Comparison of ENCODE assay signal across 8 cellular contexts in the genomic region with DNA sequence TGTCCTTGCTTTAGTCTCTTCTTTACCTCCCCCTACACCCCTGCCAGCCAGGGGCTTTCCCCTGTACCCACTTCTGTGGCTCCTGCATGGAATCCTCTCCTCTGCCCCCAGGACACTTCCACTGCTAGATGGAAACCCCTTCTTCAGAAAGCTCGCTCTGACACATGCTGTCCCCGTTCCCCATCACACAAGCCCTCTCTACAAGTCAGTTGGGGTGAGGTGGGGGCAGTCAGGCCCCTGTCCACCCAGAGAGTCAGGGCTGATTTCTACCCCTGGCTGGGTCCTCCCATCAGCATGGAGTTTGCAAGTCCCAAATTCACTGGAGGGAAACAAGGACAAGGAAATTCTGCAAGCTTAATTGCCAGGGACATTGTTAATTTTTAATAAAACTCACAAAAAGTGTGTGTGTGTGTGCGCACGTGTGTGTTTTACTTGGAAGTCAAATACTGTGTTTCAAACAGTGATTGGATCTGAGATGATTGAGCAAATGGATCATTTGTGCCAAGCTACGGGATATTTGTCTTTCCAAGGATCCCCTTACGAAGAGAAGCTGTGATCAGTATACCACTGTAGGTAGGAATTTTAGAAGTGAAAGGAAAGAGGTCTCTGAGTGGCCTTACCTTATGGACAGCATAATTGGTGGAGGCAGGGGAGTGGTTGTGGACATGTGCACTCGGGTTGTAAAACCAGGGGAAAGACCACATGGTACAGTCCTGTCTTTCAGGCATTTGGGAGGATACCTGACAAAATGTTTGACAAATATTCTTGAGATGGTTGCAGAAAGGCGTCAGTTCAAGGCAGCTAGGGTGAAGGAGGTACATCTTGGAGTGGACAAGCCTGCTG. TPM values are rescaled to one million over a fixed set of nuclear protein-coding genes. Genes with fewer than 3 reads are reported as not detected.
DNase-seq lines count a peak whose midpoint lies in the region; ATAC-seq, FAIRE-seq and TF ChIP-seq lines count a peak whose summit lies in the region.

No MANE protein-coding gene starts in this region.

- H4K20me1 ChIP-seq in hepatocyte (ENCODE audit: insufficient read depth, poor library complexity, severe bottlenecking) = peaks cover 24% of the 10 kb centered on the region

- TF ChIP-seq CTCF in WERI-Rb-1 (IDR thresholded peaks at IDR 0.05; ENCODE audit: low read depth, low read length) (no peak), hepatocyte (IDR thresholded peaks at IDR 0.05; ENCODE audit: poor library complexity) (no peak), pancreas (IDR thresholded peaks at IDR 0.05) (no peak)
- no peak for TF ChIP-seq CTCF in activated CD8-positive, alpha-beta T cell treated with anti-CD3 and anti-CD28 coated beads for 36 hours (IDR thresholded peaks at IDR 0.05)

- H3K4me3 ChIP-seq in WERI-Rb-1 (ENCODE audit: low read depth, low read length) (peak overlapping the region; percentile 57), hepatocyte (no peak overlapping the region), pancreas (peak overlapping the region in 2 of 4 donors; percentile 71 to 74)

- H3K27ac ChIP-seq in WERI-Rb-1 (peak overlapping the region; percentile 97), hepatocyte (peak overlapping the region; percentile 99), pancreas (peak overlapping the region; percentile 95 to 99 (median 97))

- H3K9me3 ChIP-seq in ES-I3 (ENCODE audit: control insufficient read depth, insufficient read depth, low read length) = no peaks in the 10 kb centered on the region
- H3K9me3 ChIP-seq in WERI-Rb-1 (ENCODE audit: severe bottlenecking) = no peaks in the 10 kb centered on the region
- no peaks in the 10 kb centered on the region for H3K9me3 ChIP-seq in hepatocyte (ENCODE audit: low read depth)
- no peaks in the 10 kb centered on the region for H3K9me3 ChIP-seq in pancreas

- peaks cover 45% of the 10 kb centered on the region for H3K4me1 ChIP-seq in ES-I3 (ENCODE audit: insufficient read depth, low read length)
- H3K4me1 ChIP-seq in hepatocyte (ENCODE audit: insufficient read depth) = peaks cover 24% of the 10 kb centered on the region
- H3K4me1 ChIP-seq in pancreas = peaks cover 0 to 4% (median 4%) of the 10 kb centered on the region in 3 donors

- H3K36me3 ChIP-seq in ES-I3 (ENCODE audit: insufficient read depth, low read length) (peaks cover 5% of the 10 kb centered on the region; the same call in 1 of the 2 replicates), WERI-Rb-1 (peaks cover 27% of the 10 kb centered on the region), hepatocyte (replicated peaks; ENCODE audit: insufficient read depth, low read depth) (no peaks in the 10 kb centered on the region), pancreas (peaks cover 0 to 7% (median 2%) of the 10 kb centered on the region in 3 donors)

- 61% methylated on average over 8 of the region's 8 CpGs for WGBS in hepatocyte (ENCODE audit: low lambda C conversion rate, missing lambda C conversion rate)
- 42 to 44% methylated on average over 8 of the region's 8 CpGs for WGBS in pancreas, 2 donors

- H3K4me3 Mint-ChIP-seq in activated CD8-positive, alpha-beta T cell treated with anti-CD3 and anti-CD28 coated beads for 36 hours = no peak overlapping the region

- H3K27ac Mint-ChIP-seq in activated CD8-positive, alpha-beta T cell treated with anti-CD3 and anti-CD28 coated beads for 36 hours = no peak overlapping the region

- DNase-seq in WERI-Rb-1 = no peak
- DNase-seq in hepatocyte (ENCODE audit: low spot score) = peak; percentile 6
- DNase-seq in pancreas = peak in 1 of 6 donors; percentile 24
- DNase-seq in NCI-H1694 (lab: John Stamatoyannopoulos, UW) = no peak
- no peak for DNase-seq in Kasumi-1 (lab: John Stamatoyannopoulos, UW)
- DNase-seq in activated CD8-positive, alpha-beta T cell treated with anti-CD3 and anti-CD28 coated beads for 36 hours = no peak

- ATAC-seq in pancreas = no peak
- no peak for ATAC-seq in GM18498 (IDR thresholded peaks at IDR 0.05; ENCODE audit: unreplicated experiment)
- no peak for ATAC-seq in activated CD8-positive, alpha-beta T cell treated with anti-CD3 and anti-CD28 coated beads for 36 hours

- no peaks in the 10 kb centered on the region for H3K36me3 Mint-ChIP-seq in activated CD8-positive, alpha-beta T cell treated with anti-CD3 and anti-CD28 coated beads for 36 hours (ENCODE audit: low read depth)

- H3K9ac ChIP-seq in ES-I3 (ENCODE audit: low read depth, low read length) = peak overlapping the region; percentile 85

- H3K4me2 ChIP-seq in hepatocyte = peak overlapping the region; percentile 81

- CTCF ChIA-PET in activated CD8-positive, alpha-beta T cell treated with anti-CD3 and anti-CD28 coated beads for 36 hours (lab: Charles Lee) = interaction anchor here (0.9 kb wide), 1 partner anchor 164 kb away, joined by 3 read pairs; no protein-coding TSS in a partner anchor

- no peak overlapping the region for H2AFZ ChIP-seq in hepatocyte

- H3K27me3 Mint-ChIP-seq in activated CD8-positive, alpha-beta T cell treated with anti-CD3 and anti-CD28 coated beads for 36 hours = peaks cover 42% of the 10 kb centered on the region

- POLR2A ChIA-PET in activated CD8-positive, alpha-beta T cell treated with anti-CD3 and anti-CD28 coated beads for 36 hours (lab: Charles Lee) = no interaction called here

- H3K27me3 ChIP-seq in WERI-Rb-1 (ENCODE audit: insufficient read depth, low read depth, severe bottlenecking) = no peaks in the 10 kb centered on the region
- H3K27me3 ChIP-seq in hepatocyte = no peaks in the 10 kb centered on the region
- H3K27me3 ChIP-seq in pancreas = no peaks in the 10 kb centered on the region

- no peaks in the 10 kb centered on the region for H3K9me2 ChIP-seq in hepatocyte (replicated peaks; ENCODE audit: insufficient read depth)

- peaks cover 8% of the 10 kb centered on the region for H3K4me1 Mint-ChIP-seq in activated CD8-positive, alpha-beta T cell treated with anti-CD3 and anti-CD28 coated beads for 36 hours (ENCODE audit: low read depth)

- FAIRE-seq in pancreas (lab: Jason Lieb, UNC) = no peak

- intact Hi-C loops in pancreas (cut with DNase I) = loop anchor here in 2 of 3 donors (5.0 to 10.0 kb wide), 2 partner anchors 63 to 99 kb away; no protein-coding TSS in a partner anchor
- intact Hi-C loops in activated CD8-positive, alpha-beta T cell treated with anti-CD3 and anti-CD28 coated beads for 36 hours (cut with micrococcal nuclease) = loop anchor here (5.0 kb wide), 1 partner anchor 163 kb away; no protein-coding TSS in a partner anchor

- H3K9me3 Mint-ChIP-seq in activated CD8-positive, alpha-beta T cell treated with anti-CD3 and anti-CD28 coated beads for 36 hours = no peaks in the 10 kb centered on the region

- H3K79me2 ChIP-seq in hepatocyte = peaks cover 31% of the 10 kb centered on the region

RNA-seq across cellular contexts. Expression of a gene that starts 1.5 kb away (rescaled TPM):
- 71.4 and 81.6 TPM in 2 replicates for total RNA-seq in hepatocyte
- polyA plus RNA-seq in hepatocyte = 63.9 and 74.2 TPM in 2 replicates
- 10 to 100 TPM; 25.3 to 35.7 (median 32.4) TPM for total RNA-seq in pancreas
- 10 to 100 TPM; 11.9 to 17.9 TPM for polyA plus RNA-seq in pancreas
- total RNA-seq in activated CD8-positive, alpha-beta T cell treated with anti-CD3 and anti-CD28 coated beads for 36 hours = not detected

Comparison
In these comparisons a context has a peak if more than half of its experiments do, and no peak if none do; other contexts are left out.
1. RNA of a gene that starts 1.5 kb away (total RNA-seq): 71.4 to 81.6 TPM in hepatocyte and 25.3 to 35.7 TPM in pancreas; not detected in activated CD8-positive, alpha-beta T cell treated with anti-CD3 and anti-CD28 coated beads for 36 hours; every median in the first group is over 10 times any median in the second.
2. Peak in every context shown above with its lines, with median percentiles within 50 percentile points of each other: H3K27ac ChIP-seq.